In genomic region chr3:16241225-16241624, GRCh38 we compare ENCODE assay signal across 2 cellular contexts.
TF ChIP-seq lines count a peak whose summit lies in the region.

No MANE protein-coding gene starts in this region.

TF ChIP-seq in liver, 16 proteins besides CTCF, POLR2A, EP300 and RAD21:
- TF ChIP-seq RXRA (IDR thresholded peaks at IDR 0.05) (peak; percentile 9 to 19), SP1 (IDR thresholded peaks at IDR 0.05) (no peak), HNF4A (conservative IDR thresholded peaks at IDR 0.05) (peak; percentile 48 to 60)

TF ChIP-seq in HepG2, 621 proteins besides CTCF, POLR2A, EP300 and RAD21:
- TF ChIP-seq ZNF207 (IDR thresholded peaks at IDR 0.05; ENCODE audit: borderline replicate concordance) (no peak), ZMYM3 (CRISPR knock-in tag; IDR thresholded peaks at IDR 0.05) (no peak), ZNF121 (CRISPR knock-in tag; IDR thresholded peaks at IDR 0.05) (no peak), ZNF792 (CRISPR knock-in tag; IDR thresholded peaks at IDR 0.05) (no peak)
